In genomic region chr17:65005858-65006257, GRCh38 we compare ENCODE assay signal across 29 cellular contexts. TPM values are rescaled to one million over a fixed set of nuclear protein-coding genes. Genes with fewer than 3 reads are reported as not detected.
DNase-seq lines count a peak whose midpoint lies in the region; ATAC-seq and TF ChIP-seq lines count a peak whose summit lies in the region.
"Had no signal": no experiment of that assay in that cellular context is flagged by ENCODE, and none has a peak within 500 bp of the region (broad histone marks: within the 10 kb centered on the region; RNA-seq: fewer than 3 reads in every experiment).

No MANE protein-coding gene starts in this region.

- CTCF ChIA-PET in CD8-positive, alpha-beta memory T cell (lab: Charles Lee): no interaction called here
- CTCF ChIA-PET in activated B cell treated with CpG ODN at 0.5 μM for 24 hours (lab: Charles Lee): interaction anchor here (0.6 kb wide), 1 partner anchor 25 kb away, joined by 3 read pairs; no protein-coding TSS in a partner anchor

- no peak overlapping the region for H3K56ac ChIP-seq in mesendoderm (ENCODE audit: low read length)

- H3K18ac ChIP-seq in mesendoderm (ENCODE audit: low read length): no peak overlapping the region

- in situ Hi-C loops in GM13977 (cut with MboI; ENCODE audit: low pct_unique_long_range_greater_than_20kb, low sequenced_read_pairs, unreplicated experiment): no loop called here

- ATAC-seq in activated B cell treated with CpG ODN at 0.5 μM for 24 hours (ENCODE audit: low read depth) (peak; percentile 40), HG03159 (IDR thresholded peaks at IDR 0.05; ENCODE audit: unreplicated experiment) (no peak)
- ATAC-seq: activated CD4-positive, alpha-beta T cell treated with anti-CD3 and anti-CD28 coated beads for 36 hours had no signal

- H4K8ac ChIP-seq in mesendoderm (ENCODE audit: low read depth, low read length): peak overlapping the region; percentile 76

- H3K9me3 ChIP-seq in CD8-positive, alpha-beta memory T cell (ENCODE audit: low read length): no peaks in the 10 kb centered on the region
- H3K9me3 ChIP-seq in effector memory CD4-positive, alpha-beta T cell (ENCODE audit: control insufficient read depth, low read length): no peaks in the 10 kb centered on the region
- H3K9me3 ChIP-seq: BLaER1, ovary, SJCRH30 had no signal

- no peak overlapping the region for H2AK5ac ChIP-seq in mesendoderm (ENCODE audit: low read length)

- H2BK5ac ChIP-seq in mesendoderm (ENCODE audit: low read length): no peak overlapping the region

- no peak overlapping the region for H3K4me3 ChIP-seq in CD8-positive, alpha-beta memory T cell (ENCODE audit: low read length)
- no peak overlapping the region for H3K4me3 ChIP-seq in mesendoderm (ENCODE audit: low read length)
- H3K4me3 ChIP-seq in effector memory CD4-positive, alpha-beta T cell (ENCODE audit: insufficient read depth, low read depth, low read length, poor library complexity, severe bottlenecking): no peak overlapping the region
- H3K4me3 ChIP-seq: BLaER1, ovary, SJCRH30, skin epidermis had no signal

- no peaks in the 10 kb centered on the region for H3K27me3 ChIP-seq in CD8-positive, alpha-beta memory T cell (ENCODE audit: insufficient read depth, low read length, poor library complexity, severe bottlenecking)
- H3K27me3 ChIP-seq in mesendoderm (ENCODE audit: insufficient read depth, low read length, poor library complexity): no peaks in the 10 kb centered on the region
- no peaks in the 10 kb centered on the region for H3K27me3 ChIP-seq in effector memory CD4-positive, alpha-beta T cell (replicated peaks; ENCODE audit: control insufficient read depth, insufficient read depth, low read length, poor library complexity, severe bottlenecking)
- H3K27me3 ChIP-seq: BLaER1, ovary, SJCRH30 had no signal

- H2BK120ac ChIP-seq in mesendoderm (ENCODE audit: low read depth, low read length): no peak overlapping the region

- H3K36me3 Mint-ChIP-seq in CD8-positive, alpha-beta memory T cell: peaks cover 0 to 19% (median 4%) of the 10 kb centered on the region in 3 donors
- peaks cover 16% of the 10 kb centered on the region for H3K36me3 Mint-ChIP-seq in activated B cell treated with CpG ODN at 0.5 μM for 24 hours (ENCODE audit: low read depth)

- no CpG with 5 or more reads among the region's 6 CpGs for WGBS in mesendoderm (ENCODE audit: extremely low coverage, insufficient coverage, low lambda C conversion rate)

- POLR2A ChIA-PET in CD8-positive, alpha-beta memory T cell (lab: Charles Lee): no interaction called here
- POLR2A ChIA-PET in activated B cell treated with CpG ODN at 0.5 μM for 24 hours (lab: Charles Lee): interaction anchor here (0.7 to 2.0 kb wide), 5 partner anchors 20 to 49 kb away, joined by 3 to 7 read pairs (median 3); no protein-coding TSS in a partner anchor

- no peaks in the 10 kb centered on the region for H3K4me1 ChIP-seq in CD8-positive, alpha-beta memory T cell (ENCODE audit: insufficient read depth, low read length)
- H3K4me1 ChIP-seq in mesendoderm (ENCODE audit: control insufficient read depth, low read depth, low read length): no peaks in the 10 kb centered on the region
- H3K4me1 ChIP-seq in effector memory CD4-positive, alpha-beta T cell (ENCODE audit: control insufficient read depth, insufficient read depth, low read length, poor library complexity, severe bottlenecking): no peaks in the 10 kb centered on the region
- H3K4me1 ChIP-seq: BLaER1, SJCRH30 had no signal

- H3K4me1 Mint-ChIP-seq in CD8-positive, alpha-beta memory T cell: peaks cover 20 to 44% (median 40%) of the 10 kb centered on the region in 3 donors
- peaks cover 57% of the 10 kb centered on the region for H3K4me1 Mint-ChIP-seq in activated B cell treated with CpG ODN at 0.5 μM for 24 hours
- H3K4me1 Mint-ChIP-seq: nephron progenitor cell had no signal

- H3K36me3 ChIP-seq in CD8-positive, alpha-beta memory T cell (ENCODE audit: insufficient read depth, low read length): no peaks in the 10 kb centered on the region
- no peaks in the 10 kb centered on the region for H3K36me3 ChIP-seq in mesendoderm (ENCODE audit: control insufficient read depth, insufficient read depth, low read length)
- H3K36me3 ChIP-seq in effector memory CD4-positive, alpha-beta T cell (ENCODE audit: control insufficient read depth, insufficient read depth, low read length): no peaks in the 10 kb centered on the region
- H3K36me3 ChIP-seq: ovary, SJCRH30 had no signal

- H3K79me2 ChIP-seq in mesendoderm (ENCODE audit: control insufficient read depth, insufficient read depth, low read length): no peaks in the 10 kb centered on the region

- H3K79me1 ChIP-seq in mesendoderm (ENCODE audit: low read length): no peaks in the 10 kb centered on the region

- no peak overlapping the region for H3K27ac ChIP-seq in CD8-positive, alpha-beta memory T cell (ENCODE audit: low read depth, low read length)
- no peak overlapping the region for H3K27ac ChIP-seq in mesendoderm (ENCODE audit: low read depth, low read length)
- H3K27ac ChIP-seq in effector memory CD4-positive, alpha-beta T cell (ENCODE audit: insufficient read depth, low read length, poor library complexity, severe bottlenecking): no peak overlapping the region
- H3K27ac ChIP-seq: BLaER1, SJCRH30, skin epidermis had no signal

- TF ChIP-seq CTCF in GM13977 (IDR thresholded peaks at IDR 0.05; ENCODE audit: extremely low read depth, insufficient read depth, missing control alignments): no peak
- TF ChIP-seq CTCF in activated B cell treated with CpG ODN at 0.5 μM for 24 hours (IDR thresholded peaks at IDR 0.05): no peak

- no peak overlapping the region for H2BK15ac ChIP-seq in mesendoderm (replicated peaks; ENCODE audit: low read depth)

- no peak overlapping the region for H3K23ac ChIP-seq in mesendoderm (ENCODE audit: low read length)

- H4K5ac ChIP-seq in mesendoderm (ENCODE audit: low read length): no peak overlapping the region

- H3K9me3 Mint-ChIP-seq in CD8-positive, alpha-beta memory T cell: no peaks in the 10 kb centered on the region
- H3K9me3 Mint-ChIP-seq in activated B cell treated with CpG ODN at 0.5 μM for 24 hours: no peaks in the 10 kb centered on the region
- H3K9me3 Mint-ChIP-seq: central memory CD8-positive, alpha-beta T cell; nephron progenitor cell; T-helper 1 cell treated with Interleukin-12 subunit alpha and Interleukin-12 subunit beta and Interleukin-4 antibody, amounts not matched to agents 30 μg/mL and 1 μg/mL, for 36 hours had no signal

- H3K9ac ChIP-seq in mesendoderm (ENCODE audit: low read length): no peak overlapping the region
- H3K9ac ChIP-seq: BLaER1 had no signal

- peak overlapping the region in 5 of 8 donors; percentile 48 to 77 (median 69) for H3K27ac Mint-ChIP-seq in CD8-positive, alpha-beta memory T cell
- H3K27ac Mint-ChIP-seq in activated B cell treated with CpG ODN at 0.5 μM for 24 hours: peak overlapping the region; percentile 36
- H3K27ac Mint-ChIP-seq: activated CD4-positive, alpha-beta T cell treated with anti-CD3 and anti-CD28 coated beads for 36 hours; activated naive CD8-positive, alpha-beta T cell treated with anti-CD3 and anti-CD28 coated beads for 36 hours; nephron progenitor cell; T-helper 1 cell treated with Interleukin-12 subunit alpha and Interleukin-12 subunit beta and Interleukin-4 antibody, amounts not matched to agents 30 μg/mL and 1 μg/mL, for 36 hours had no signal

- no peaks in the 10 kb centered on the region for H3K27me3 Mint-ChIP-seq in CD8-positive, alpha-beta memory T cell
- no peaks in the 10 kb centered on the region for H3K27me3 Mint-ChIP-seq in activated B cell treated with CpG ODN at 0.5 μM for 24 hours
- H3K27me3 Mint-ChIP-seq: activated CD4-positive, alpha-beta T cell treated with anti-CD3 and anti-CD28 coated beads for 36 hours; activated naive CD8-positive, alpha-beta T cell treated with anti-CD3 and anti-CD28 coated beads for 36 hours; central memory CD8-positive, alpha-beta T cell had no signal

- no peak overlapping the region for H3K4ac ChIP-seq in mesendoderm (ENCODE audit: low read depth, low read length)

- no peak overlapping the region for H3K4me3 Mint-ChIP-seq in CD8-positive, alpha-beta memory T cell
- H3K4me3 Mint-ChIP-seq in activated B cell treated with CpG ODN at 0.5 μM for 24 hours: peak overlapping the region; percentile 20
- H3K4me3 Mint-ChIP-seq: activated CD4-positive, alpha-beta T cell treated with anti-CD3 and anti-CD28 coated beads for 36 hours; activated naive CD8-positive, alpha-beta T cell treated with anti-CD3 and anti-CD28 coated beads for 36 hours; central memory CD8-positive, alpha-beta T cell; nephron progenitor cell; T-helper 1 cell treated with Interleukin-12 subunit alpha and Interleukin-12 subunit beta and Interleukin-4 antibody, amounts not matched to agents 30 μg/mL and 1 μg/mL, for 36 hours had no signal

- intact Hi-C loops in activated B cell treated with CpG ODN at 0.5 μM for 24 hours (cut with micrococcal nuclease): no loop called here

- no peak overlapping the region for H3K4me2 ChIP-seq in mesendoderm (ENCODE audit: low read length)
- H3K4me2 ChIP-seq: BLaER1 had no signal

- no peak for DNase-seq in CD8-positive, alpha-beta memory T cell
- DNase-seq in GM13977 (ENCODE audit: low spot score): peak; percentile 39
- DNase-seq in activated B cell treated with CpG ODN at 0.5 μM for 24 hours: no peak
- no peak for DNase-seq in mesendoderm
- DNase-seq in hypothalamus (lab: John Stamatoyannopoulos, UW): no peak
- DNase-seq in cortex of kidney (lab: John Stamatoyannopoulos, UW): no peak
- DNase-seq in effector memory CD4-positive, alpha-beta T cell: no peak
- DNase-seq: activated CD4-positive, alpha-beta T cell treated with anti-CD3 and anti-CD28 coated beads for 36 hours; activated effector memory CD4-positive, alpha-beta T cell treated with Interleukin-2 at 50 U/mL for 16 hours; activated naive CD8-positive, alpha-beta T cell treated with anti-CD3 and anti-CD28 coated beads for 36 hours; activated T-cell treated with anti-CD3 and anti-CD28 coated beads for 4 hours; Calu3; HCEC 1CT; KG1; MM.1S; NCI-H1417; NCI-H2029 treated with DMSO at 0.1 percent for 48 hours; NCI-H226; NCI-H69; nephron progenitor cell; ovary; retina; SJCRH30; trophoblast cell had no signal

RNA-seq across cellular contexts. Expression of gene GNA13, which starts 50.7 kb away (rescaled TPM):
- 10 to 100 TPM; 59.0 to 60.1 TPM for total RNA-seq in CD8-positive, alpha-beta memory T cell
- polyA plus RNA-seq in CD8-positive, alpha-beta memory T cell: 48.2 TPM
- total RNA-seq in activated B cell treated with CpG ODN at 0.5 μM for 24 hours: 70.8 and 75.8 TPM in 2 replicates
- 38.2 TPM for polyA plus RNA-seq in mesendoderm (2013, experiment 1 of 2)
- polyA plus RNA-seq in mesendoderm (2013, experiment 2 of 2): 37.3 TPM
